In genomic region chr2:96824079-96824870, GRCh38 we compare ENCODE assay signal across 20 cellular contexts. TPM values are rescaled to one million over a fixed set of nuclear protein-coding genes. Genes with fewer than 3 reads are reported as not detected.
DNase-seq lines count a peak whose midpoint lies in the region; ATAC-seq, FAIRE-seq and TF ChIP-seq lines count a peak whose summit lies in the region.
"Had no signal": no experiment of that assay in that cellular context is flagged by ENCODE, and none has a peak within 500 bp of the region (broad histone marks: within the 10 kb centered on the region; RNA-seq: fewer than 3 reads in every experiment).

No MANE protein-coding gene starts in this region.

- H3K9me3 ChIP-seq in mucosa of descending colon (no peaks in the 10 kb centered on the region), HAP-1 (no peaks in the 10 kb centered on the region)
- H3K9me3 ChIP-seq: heart left ventricle, MG63 had no signal

- ATAC-seq in mucosa of descending colon = peak; percentile 46
- no peak for ATAC-seq in GM19397 (IDR thresholded peaks at IDR 0.05; ENCODE audit: unreplicated experiment)
- ATAC-seq: CD8-positive, alpha-beta T cell; naive thymus-derived CD8-positive, alpha-beta T cell had no signal

- H3K36me3 ChIP-seq in bronchial epithelial cell (ENCODE audit: control insufficient read depth, insufficient read depth, low read length) (peaks cover 16% of the 10 kb centered on the region), mucosa of descending colon (ENCODE audit: low read depth) (peaks cover 8% of the 10 kb centered on the region), HAP-1 (replicated peaks) (peaks cover 41% of the 10 kb centered on the region)

- in situ Hi-C loops in HAP-1 (cut with MboI; ENCODE audit: low sequenced_read_pairs) = no loop called here

- FAIRE-seq in bronchial epithelial cell (lab: Jason Lieb, UNC) = no peak

- H3K4me1 ChIP-seq in mucosa of descending colon (ENCODE audit: low read depth) (peaks cover 27% of the 10 kb centered on the region), HAP-1 (no peaks in the 10 kb centered on the region)

- no peak for TF ChIP-seq CTCF in bronchial epithelial cell (IDR thresholded peaks at IDR 0.05; ENCODE audit: insufficient read depth, low read length, severe bottlenecking)
- TF ChIP-seq CTCF in mucosa of descending colon (IDR thresholded peaks at IDR 0.05) = no peak

- intact Hi-C loops in mucosa of descending colon (cut with DNase I, micrococcal nuclease) = no loop called here

- DNase-seq in AG08396 (ENCODE audit: low spot score) (peak; percentile 65), HT-29 (ENCODE audit: low spot score) (peak; percentile 52), bronchial epithelial cell (ENCODE audit: low read depth) (peak; percentile 34), mucosa of descending colon (peak in 1 of 3 donors; percentile 11), NOMO-1 treated with DMSO at 0.1 percent for 48 hours (lab: John Stamatoyannopoulos, UW; ENCODE audit: unreplicated experiment) (no peak), DMS53 (lab: John Stamatoyannopoulos, UW) (no peak), HAP-1 (ENCODE audit: low spot score in 2 of 2) (no peak)
- DNase-seq: activated CD4-positive, alpha-beta T cell treated with anti-CD3 and anti-CD28 coated beads, Interleukin-2, amount 50 U/mL, for 1 hour; activated effector memory CD4-positive, alpha-beta T cell treated with Interleukin-2 at 50 U/mL for 16 hours; CD8-positive, alpha-beta T cell; H7; left cardiac atrium; MG63; naive thymus-derived CD8-positive, alpha-beta T cell; NCI-H2081 treated with DMSO at 0.1 percent for 48 hours; Right ventricle myocardium superior; stimulated activated CD4-positive, alpha-beta T cell treated with anti-CD3 and anti-CD28 coated beads, Interleukin-2, amount 100 ng/mL, for 48 hours; T1000 had no signal

- no peaks in the 10 kb centered on the region for H3K27me3 ChIP-seq in bronchial epithelial cell (ENCODE audit: control insufficient read depth, insufficient read depth, low read length)
- no peaks in the 10 kb centered on the region for H3K27me3 ChIP-seq in HAP-1 (ENCODE audit: low read depth)
- H3K27me3 ChIP-seq: heart left ventricle, MG63 had no signal

- H3K4me3 ChIP-seq in bronchial epithelial cell (ENCODE audit: low read depth, low read length) (no peak overlapping the region), mucosa of descending colon (no peak overlapping the region), HAP-1 (no peak overlapping the region)
- H3K4me3 ChIP-seq: heart left ventricle, MG63 had no signal

RNA-seq across cellular contexts. Expression of gene CNNM3, which starts 8.2 kb away (rescaled TPM):
- 21.2 and 24.9 TPM in 2 replicates for total RNA-seq in HT-29 (2014; rRNA removed; shearing (Covaris generic))
- total RNA-seq in bronchial epithelial cell = 5.9 and 6.1 TPM in 2 replicates
- 10 to 100 TPM; 21.2 to 35.5 (median 33.4) TPM for total RNA-seq in mucosa of descending colon

RNA-seq across cellular contexts. Expression of gene ANKRD23, which starts 19.5 kb away (rescaled TPM):
- 3.5 and 4.1 TPM in 2 replicates for total RNA-seq in HT-29 (2014; rRNA removed; shearing (Covaris generic))
- 0.79 and 1.2 TPM in 2 replicates for total RNA-seq in bronchial epithelial cell
- 1 to 10 TPM; 3.2 to 5.1 (median 4.9) TPM for total RNA-seq in mucosa of descending colon

RNA-seq across cellular contexts. Expression of gene ANKRD39, which starts 33.5 kb away (rescaled TPM):
- 26.8 and 31.7 TPM in 2 replicates for total RNA-seq in HT-29 (2014; rRNA removed; shearing (Covaris generic))
- total RNA-seq in bronchial epithelial cell = 5.8 and 8.2 TPM in 2 replicates
- 10 to 100 TPM; 11.2 to 14.1 (median 12.2) TPM for total RNA-seq in mucosa of descending colon

RNA-seq across cellular contexts. Expression of gene SEMA4C, which starts 45.6 kb away (rescaled TPM):
- total RNA-seq in HT-29 (2014; rRNA removed; shearing (Covaris generic)) = 8.6 and 8.8 TPM in 2 replicates
- total RNA-seq in bronchial epithelial cell (7.8 and 8.2 TPM in 2 replicates), mucosa of descending colon (10 to 100 TPM; 14.4 to 83.8 (median 17.5) TPM)

Comparison
In these comparisons a context has a peak if more than half of its experiments do, and no peak if none do; other contexts are left out.
1. DNase-seq: peak in AG08396 (single experiment), HT-29 (single experiment) and bronchial epithelial cell (single experiment); none in NOMO-1 treated with DMSO at 0.1 percent for 48 hours (single experiment), DMS53 (single experiment) and HAP-1 (0 of 2).